In genomic region chr1:229156819-229157218, GRCh38 we compare ENCODE assay signal across 9 cellular contexts.
DNase-seq lines count a peak whose midpoint lies in the region; ATAC-seq and TF ChIP-seq lines count a peak whose summit lies in the region.
"Had no signal": no experiment of that assay in that cellular context is flagged by ENCODE, and none has a peak within 500 bp of the region (broad histone marks: within the 10 kb centered on the region; RNA-seq: fewer than 3 reads in every experiment).

No MANE protein-coding gene starts in this region.

- ATAC-seq in Panc1, result peak; percentile 81; the same call in 1 of the 2 replicates

- TF ChIP-seq CTCF in GM12875 (IDR thresholded peaks at IDR 0.05; ENCODE audit: borderline replicate concordance, insufficient read depth, low read depth, low read length) (0 out of 2 replicates have a peak, but pooled peaks have one; percentile 13), Panc1 (IDR thresholded peaks at IDR 0.05) (peak; percentile 61), fibroblast of the aortic adventitia (IDR thresholded peaks at IDR 0.05; ENCODE audit: insufficient read depth, low read length) (peak; percentile 25), sigmoid colon (IDR thresholded peaks at IDR 0.05) (peak; percentile 42 to 62 (median 48))

- H3K4me3 ChIP-seq in GM12875 (ENCODE audit: low read depth, low read length), result no peak overlapping the region
- no peak overlapping the region for H3K4me3 ChIP-seq in Panc1 (ENCODE audit: low read depth in 2 of 2, low read length in 2 of 2)
- no peak overlapping the region for H3K4me3 ChIP-seq in fibroblast of the aortic adventitia (ENCODE audit: low read depth, low read length)
- no peak overlapping the region for H3K4me3 ChIP-seq in sigmoid colon
- H3K4me3 ChIP-seq: SJSA1 had no signal

- DNase-seq in Panc1 (ENCODE audit: low read depth, low spot score) (peak; percentile 0), fibroblast of the aortic adventitia (ENCODE audit: low read depth) (peak; percentile 25), sigmoid colon (peak; percentile 75), SHP77 (lab: John Stamatoyannopoulos, UW) (no peak), epidermal melanocyte (ENCODE audit: insufficient read length, low spot score) (no peak), T1000 (lab: John Stamatoyannopoulos, UW) (no peak)
- no peak for DNase-seq in NK-92 treated with Interleukin-12 subunit alpha and Interleukin-12 subunit beta, amount 100 ng/mL, for 24 hours (lab: John Stamatoyannopoulos, UW)

- CTCF ChIA-PET in Panc1 (lab: Charles Lee), result interaction anchor here (1.3 kb wide), 1 partner anchor 98 kb away, joined by 3 read pairs; no protein-coding TSS in a partner anchor

- TF ChIP-seq EP300 in sigmoid colon (IDR thresholded peaks at IDR 0.05), result no peak

- H3K36me3 ChIP-seq in Panc1 (ENCODE audit: control insufficient read depth, insufficient read depth, low read length) (no peaks in the 10 kb centered on the region), sigmoid colon (no peaks in the 10 kb centered on the region)
- H3K36me3 ChIP-seq: SJSA1 had no signal

- in situ Hi-C loops in Panc1 (cut with HindIII; ENCODE audit: low pct_unique_long_range_greater_than_20kb, low sequenced_read_pairs), result no loop called here

- H3K9me3 ChIP-seq in Panc1 (ENCODE audit: control insufficient read depth, insufficient read depth, low read depth, low read length), result no peaks in the 10 kb centered on the region
- no peaks in the 10 kb centered on the region for H3K9me3 ChIP-seq in sigmoid colon
- H3K9me3 ChIP-seq: SJSA1 had no signal

- POLR2A ChIA-PET in Panc1 (lab: Charles Lee), result no interaction called here

- 79 to 86% methylated on average over 3 of the region's 3 CpGs for WGBS in sigmoid colon, 2 donors

- TF ChIP-seq POLR2A in sigmoid colon (IDR thresholded peaks at IDR 0.05), result no peak

- H3K27me3 ChIP-seq in Panc1 (ENCODE audit: control insufficient read depth, insufficient read depth, low read length) (peaks cover 2% of the 10 kb centered on the region; the same call in 1 of the 2 replicates), sigmoid colon (no peaks in the 10 kb centered on the region)
- H3K27me3 ChIP-seq: SJSA1 had no signal

- H3K27ac ChIP-seq in Panc1 (ENCODE audit: low read length) (no peak overlapping the region), sigmoid colon (peak overlapping the region in 1 of 4 donors; percentile 33)
- H3K27ac ChIP-seq: SJSA1 had no signal

- H3K4me1 ChIP-seq in Panc1 (ENCODE audit: control insufficient read depth, insufficient read depth, low read length), result no peaks in the 10 kb centered on the region
- peaks cover 0 to 24% (median 0%) of the 10 kb centered on the region in 4 donors for H3K4me1 ChIP-seq in sigmoid colon
- H3K4me1 ChIP-seq: SJSA1 had no signal

- intact Hi-C loops in Panc1 (cut with micrococcal nuclease; ENCODE audit: unreplicated experiment) (no loop called here), sigmoid colon (cut with DNase I) (loop anchor here (1.0 to 5.0 kb wide), 3 partner anchors 70 to 495 kb away; partner anchors contain the start of gene RHOU)

- no TSS peak for BruUV-seq in Panc1 (replicated peaks; lab: Mats Ljungman, UMichigan)

Comparison
In these comparisons a context has a peak if more than half of its experiments do, and no peak if none do; other contexts are left out.
1. DNase-seq: peak in Panc1 (single experiment), fibroblast of the aortic adventitia (single experiment) and sigmoid colon (single experiment); none in SHP77 (0 of 2), NK-92 treated with Interleukin-12 subunit alpha and Interleukin-12 subunit beta, amount 100 ng/mL, for 24 hours (single experiment), epidermal melanocyte (single experiment) and T1000 (single experiment).
2. Peak in every context shown above with its lines, with median percentiles within 50 percentile points of each other: CTCF ChIP-seq.